In the genomic region with DNA sequence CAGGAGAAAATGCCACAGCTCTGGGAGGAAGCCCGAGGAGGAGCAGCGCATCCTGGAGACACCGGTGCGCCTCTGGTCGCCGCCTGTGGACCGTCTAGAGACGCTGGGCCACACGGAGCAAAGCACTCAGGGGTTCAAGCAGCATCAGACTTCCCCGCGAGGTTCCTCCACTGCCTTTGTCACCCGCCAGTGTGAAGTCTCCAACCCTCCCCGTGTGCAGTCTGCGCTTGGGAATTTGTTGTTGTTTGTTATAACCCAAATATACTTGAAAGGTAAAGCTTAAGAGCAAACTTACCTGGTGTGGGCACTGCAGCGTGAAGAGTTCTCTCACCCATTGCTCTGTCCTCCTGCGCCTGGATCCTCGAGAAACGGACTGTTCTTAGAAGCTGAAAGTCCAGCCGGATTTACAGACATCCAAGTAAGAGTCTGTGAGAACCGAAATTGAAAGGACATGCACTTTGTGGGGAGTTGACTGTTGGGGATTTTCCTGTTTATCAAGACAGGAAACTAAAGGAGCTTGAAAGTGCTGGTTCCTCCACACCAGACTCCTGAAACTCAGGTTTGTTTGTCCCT, we compare ENCODE assay signal across 8 cellular contexts. TPM values are rescaled to one million over a fixed set of nuclear protein-coding genes. Genes with fewer than 3 reads are reported as not detected.
DNase-seq lines count a peak whose midpoint lies in the region; ATAC-seq and TF ChIP-seq lines count a peak whose summit lies in the region.

A gene with protein sequence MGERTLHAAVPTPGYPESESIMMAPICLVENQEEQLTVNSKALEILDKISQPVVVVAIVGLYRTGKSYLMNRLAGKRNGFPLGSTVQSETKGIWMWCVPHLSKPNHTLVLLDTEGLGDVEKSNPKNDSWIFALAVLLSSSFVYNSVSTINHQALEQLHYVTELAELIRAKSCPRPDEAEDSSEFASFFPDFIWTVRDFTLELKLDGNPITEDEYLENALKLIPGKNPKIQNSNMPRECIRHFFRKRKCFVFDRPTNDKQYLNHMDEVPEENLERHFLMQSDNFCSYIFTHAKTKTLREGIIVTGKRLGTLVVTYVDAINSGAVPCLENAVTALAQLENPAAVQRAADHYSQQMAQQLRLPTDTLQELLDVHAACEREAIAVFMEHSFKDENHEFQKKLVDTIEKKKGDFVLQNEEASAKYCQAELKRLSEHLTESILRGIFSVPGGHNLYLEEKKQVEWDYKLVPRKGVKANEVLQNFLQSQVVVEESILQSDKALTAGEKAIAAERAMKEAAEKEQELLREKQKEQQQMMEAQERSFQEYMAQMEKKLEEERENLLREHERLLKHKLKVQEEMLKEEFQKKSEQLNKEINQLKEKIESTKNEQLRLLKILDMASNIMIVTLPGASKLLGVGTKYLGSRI (minus strand): TSS at position 443 of the 573 bp plus-strand sequence. CDS start 108 bp downstream, at position 335.

- H3K9me2 ChIP-seq in GM23248 (ENCODE audit: insufficient read depth) (no peaks in the 10 kb centered on the region), PC-3 (replicated peaks; ENCODE audit: low read length) (no peaks in the 10 kb centered on the region)

- peak; percentile 44 for DNase-seq in GM06990 (ENCODE audit: extremely low read depth, insufficient read length)
- peak; percentile 28 for DNase-seq in GM23248
- peak; percentile 20 for DNase-seq in PC-3
- peak; percentile 10 to 49 (median 22) for DNase-seq in activated naive CD4-positive, alpha-beta T cell (lab: John Stamatoyannopoulos, UW)
- peak; percentile 37 to 53 for DNase-seq in heart right ventricle
- DNase-seq in skeletal muscle cell (ENCODE audit: low read depth) = no peak
- no peak for DNase-seq in HEK293T (ENCODE audit: extremely low spot score)
- DNase-seq in NCI-H1930 (lab: John Stamatoyannopoulos, UW) = no peak

- H3K79me2 ChIP-seq in GM23248 (ENCODE audit: insufficient read depth) (no peaks in the 10 kb centered on the region), PC-3 (ENCODE audit: low read length) (no peaks in the 10 kb centered on the region)

- H3F3A ChIP-seq in GM23248 (ENCODE audit: insufficient read depth) (no peaks in the 10 kb centered on the region), PC-3 (ENCODE audit: low read length, unreplicated experiment) (no peaks in the 10 kb centered on the region)

- POLR2A ChIA-PET in PC-3 (lab: Charles Lee; ENCODE audit: unreplicated experiment) = no interaction called here
- POLR2A ChIA-PET in HEK293T (lab: Yijun Ruan, JAX) = no interaction called here

- no peaks in the 10 kb centered on the region for H3K9me3 ChIP-seq in GM23248 (ENCODE audit: low read depth)
- no peaks in the 10 kb centered on the region for H3K9me3 ChIP-seq in PC-3 (ENCODE audit: low read length)
- no peaks in the 10 kb centered on the region for H3K9me3 ChIP-seq in heart right ventricle

- H3K4me2 ChIP-seq in GM23248 (ENCODE audit: unreplicated experiment) (peak within 1 kb of the TSS; percentile 70), PC-3 (ENCODE audit: low read length) (peak within 1 kb of the TSS; percentile 85)

- H2AFZ ChIP-seq in GM23248 = peak within 1 kb of the TSS; percentile 77
- H2AFZ ChIP-seq in PC-3 (ENCODE audit: low read length) = peak within 1 kb of the TSS; percentile 89

- H3K4me1 ChIP-seq in GM23248 (ENCODE audit: insufficient read depth) (no peaks in the 10 kb centered on the region; the same call in 1 of the 2 replicates), PC-3 (ENCODE audit: insufficient read depth, low read length) (no peaks in the 10 kb centered on the region), heart right ventricle (peaks cover 0 to 63% (median 47%) of the 10 kb centered on the region in 9 donors)

- H3K9ac ChIP-seq in GM23248 = no peak within 1 kb of the TSS
- H3K9ac ChIP-seq in PC-3 (ENCODE audit: low read length) = no peak within 1 kb of the TSS

- H4K20me1 ChIP-seq in GM23248 (ENCODE audit: insufficient read depth) (no peaks in the 10 kb centered on the region), PC-3 (ENCODE audit: low read length) (no peaks in the 10 kb centered on the region)

- ATAC-seq in PC-3 (peak; percentile 72), heart right ventricle (peak; percentile 71 to 89 (median 82))

- BruUV-seq in PC-3 (replicated peaks; lab: Mats Ljungman, UMichigan) = TSS peak; percentile 72

- 32 to 39% methylated on average over 20 of the region's 20 CpGs for WGBS in GM23248 (ENCODE audit: low coverage in 1 of 2, low lambda C conversion rate in 2 of 2, missing lambda C conversion rate in 2 of 2), 2 experiments
- WGBS in heart right ventricle, 2 donors = 4 to 8% methylated on average over 20 of the region's 20 CpGs

- H3K27me3 ChIP-seq in GM06990 (replicated peaks; ENCODE audit: control insufficient read depth, insufficient read depth, low read length) = no peaks in the 10 kb centered on the region
- no peaks in the 10 kb centered on the region for H3K27me3 ChIP-seq in GM23248 (replicated peaks; ENCODE audit: insufficient read depth)
- no peaks in the 10 kb centered on the region for H3K27me3 ChIP-seq in PC-3 (ENCODE audit: low read length)
- H3K27me3 ChIP-seq in heart right ventricle = no peaks in the 10 kb centered on the region

- no peaks in the 10 kb centered on the region for H3K36me3 ChIP-seq in GM06990 (ENCODE audit: control insufficient read depth, insufficient read depth, low read length)
- H3K36me3 ChIP-seq in GM23248 (ENCODE audit: low read depth) = no peaks in the 10 kb centered on the region
- no peaks in the 10 kb centered on the region for H3K36me3 ChIP-seq in PC-3 (ENCODE audit: low read depth, low read length)
- H3K36me3 ChIP-seq in heart right ventricle = peaks cover 0 to 35% (median 4%) of the 10 kb centered on the region in 9 donors

- H3K4me3 ChIP-seq in GM06990 (replicated peaks; ENCODE audit: low read depth, low read length) (peak within 1 kb of the TSS; percentile 53), GM23248 (peak within 1 kb of the TSS; percentile 60), PC-3 (ENCODE audit: low read length) (peak within 1 kb of the TSS; percentile 63), heart right ventricle (peak within 1 kb of the TSS; percentile 51 to 72 (median 62)), skeletal muscle cell (ENCODE audit: low read depth, low read length) (peak within 1 kb of the TSS; percentile 8)

- no peak within 1 kb of the TSS for H3K27ac ChIP-seq in GM23248
- no peak within 1 kb of the TSS for H3K27ac ChIP-seq in PC-3 (ENCODE audit: low read length)
- H3K27ac ChIP-seq in heart right ventricle = peak within 1 kb of the TSS; percentile 9 to 93 (median 86)

- no peak for TF ChIP-seq CTCF in GM06990 (IDR thresholded peaks at IDR 0.05; ENCODE audit: insufficient read depth, low read length, poor library complexity, severe bottlenecking)
- no peak for TF ChIP-seq CTCF in PC-3 (conservative IDR thresholded peaks at IDR 0.05; ENCODE audit: low read depth, low read length)
- TF ChIP-seq CTCF in heart right ventricle (IDR thresholded peaks at IDR 0.05) = no peak

- in situ Hi-C loops in GM23248 (cut with MboI) = no loop called here

- intact Hi-C loops in PC-3 (cut with micrococcal nuclease) = no loop called here
- intact Hi-C loops in heart right ventricle (cut with DNase I) = loop anchor here in 6 of 10 donors (2.0 to 10.0 kb wide), 7 partner anchors 54 to 194 kb away; no protein-coding TSS in a partner anchor

- CTCF ChIA-PET in PC-3 (lab: Charles Lee) = no interaction called here
- CTCF ChIA-PET in HEK293T (lab: Yijun Ruan, JAX) = no interaction called here

TF ChIP-seq in HEK293T, 16 proteins besides CTCF, POLR2A, EP300 and RAD21:
- no peak for TF ChIP-seq BHLHE40 (IDR thresholded peaks at IDR 0.05; ENCODE audit: borderline replicate concordance)
- TF ChIP-seq FOXK2 (IDR thresholded peaks at IDR 0.05) = no peak
- no peak for TF ChIP-seq SUZ12 (IDR thresholded peaks at IDR 0.05)
- no peak for TF ChIP-seq NFRKB (IDR thresholded peaks at IDR 0.05)
- no peak for TF ChIP-seq FOXA1 (IDR thresholded peaks at IDR 0.05)
- no peak for TF ChIP-seq SP1 (IDR thresholded peaks at IDR 0.05)

RNA-seq across cellular contexts. Expression of the gene that starts here (rescaled TPM):
- not detected in 2 replicates for total RNA-seq in GM23248 (2014; rRNA removed; shearing (Covaris generic))
- polyA plus RNA-seq in GM23248 (2016; fragmentation: Nextera tagmentation; extraction: Ambion mirVana) (0.03 TPM in 1 of 2 replicates, not detected in the other), heart right ventricle (10 to 100 TPM in 1 of 2 donors, 1 to 10 TPM in 1; 9.1 to 16.0 TPM)
- total RNA-seq in PC-3 (2014; rRNA removed) (0.07 and 0.86 TPM in 2 replicates), heart right ventricle (10 to 100 TPM in 6 of 10 donors, 1 to 10 TPM in 4; 2.9 to 46.5 (median 10.4) TPM)

Comparison
In these comparisons a context has a peak if more than half of its experiments do, and no peak if none do; other contexts are left out.
1. Peak in DNase-seq, H3K4me3 ChIP-seq and H3K4me2 ChIP-seq in GM23248; RNA of the gene not detected or under 1 TPM.
2. Peak in DNase-seq, ATAC-seq, H3K4me3 ChIP-seq and H3K4me2 ChIP-seq in PC-3; RNA of the gene not detected or under 1 TPM.
3. DNase-seq: peak in GM06990 (single experiment), activated naive CD4-positive, alpha-beta T cell (4 of 4) and heart right ventricle (2 of 2); none in skeletal muscle cell (single experiment), HEK293T (single experiment) and NCI-H1930 (0 of 2).
4. H3K4me3 ChIP-seq: peak in every context shown above with its lines; median percentile 63 in PC-3; 62 in heart right ventricle; 60 in GM23248; 53 in GM06990; 8 in skeletal muscle cell.
5. H3K27ac ChIP-seq: peak in heart right ventricle (10 of 10); none in GM23248 (single experiment) and PC-3 (single experiment).